In genomic region chr10:91587710-91588638, GRCh38 we compare ENCODE assay signal across 10 cellular contexts. TPM values are rescaled to one million over a fixed set of nuclear protein-coding genes. Genes with fewer than 3 reads are reported as not detected.
A peak's percentile ranks its signal among the peaks of the same experiment; 100 is the strongest.
DNase-seq lines count a peak whose midpoint lies in the region; ATAC-seq and TF ChIP-seq lines count a peak whose summit lies in the region.
"Had no signal": no experiment of that assay in that cellular context is flagged by ENCODE, and none has a peak within 500 bp of the region (broad histone marks: within the 10 kb centered on the region; RNA-seq: fewer than 3 reads in every experiment).

No MANE protein-coding gene starts in this region.

- no peak overlapping the region for H3K4me2 ChIP-seq in Karpas-422 (ENCODE audit: low read depth, low read length, poor library complexity, severe bottlenecking)

- H3K36me3 ChIP-seq in HEK293 (ENCODE audit: control insufficient read depth in 2 of 2, insufficient read depth in 1 of 2, low read length in 2 of 2) (no peaks in the 10 kb centered on the region), subcutaneous abdominal adipose tissue (ENCODE audit: control insufficient read depth in 5 of 5, insufficient read depth in 5 of 5, low read length in 5 of 5) (no peaks in the 10 kb centered on the region), Karpas-422 (ENCODE audit: insufficient read depth, low read length) (no peaks in the 10 kb centered on the region)

- intact Hi-C loops in left cardiac atrium (cut with DNase I) (no loop called here), CD14-positive monocyte (cut with micrococcal nuclease) (no loop called here)

- no peaks in the 10 kb centered on the region for H3K79me2 ChIP-seq in Karpas-422 (ENCODE audit: low read length)

- H3K27ac ChIP-seq in HEK293 (ENCODE audit: extremely low read depth, low read depth, low read length) (no peak overlapping the region), subcutaneous abdominal adipose tissue (ENCODE audit: low read depth, low read length) (peak overlapping the region; percentile 52), Karpas-422 (ENCODE audit: low read length) (no peak overlapping the region)

- no peak overlapping the region for H3K9ac ChIP-seq in subcutaneous abdominal adipose tissue (ENCODE audit: low read length in 5 of 5)
- no peak overlapping the region for H3K9ac ChIP-seq in Karpas-422 (ENCODE audit: low read length)

- H3K9me3 Mint-ChIP-seq in CD14-positive monocyte = peaks cover 0 to 6% (median 3%) of the 10 kb centered on the region in 7 donors
- H3K9me3 Mint-ChIP-seq: activated T-helper 17 cell treated with anti-CD3 and anti-CD28 coated beads, Interleukin-2, amount 50 U/mL, for 72 hours had no signal

- peak; percentile 66 for DNase-seq in astrocyte of the hippocampus (ENCODE audit: low read depth, low spot score)
- DNase-seq in left cardiac atrium = peak; percentile 29
- no peak for DNase-seq in GM10266 (ENCODE audit: extremely low spot score)
- no peak for DNase-seq in CD14-positive monocyte (ENCODE audit: low spot score)
- no peak for DNase-seq in NCI-H1092 (lab: John Stamatoyannopoulos, UW)
- DNase-seq in Karpas-422 = no peak

- no peaks in the 10 kb centered on the region for H3K27me3 ChIP-seq in subcutaneous abdominal adipose tissue (ENCODE audit: control insufficient read depth in 5 of 5, insufficient read depth in 4 of 5, low read length in 5 of 5)
- no peaks in the 10 kb centered on the region for H3K27me3 ChIP-seq in Karpas-422 (ENCODE audit: low read length)

- no peaks in the 10 kb centered on the region for H3K4me1 Mint-ChIP-seq in CD14-positive monocyte
- H3K4me1 Mint-ChIP-seq: activated T-helper 17 cell treated with anti-CD3 and anti-CD28 coated beads, Interleukin-2, amount 50 U/mL, for 72 hours had no signal

- H3K9me3 ChIP-seq in HEK293 (ENCODE audit: control insufficient read depth, insufficient read depth, low read depth, low read length) (no peaks in the 10 kb centered on the region), subcutaneous abdominal adipose tissue (ENCODE audit: control insufficient read depth in 5 of 5, low read length in 5 of 5) (no peaks in the 10 kb centered on the region), Karpas-422 (ENCODE audit: low read length) (no peaks in the 10 kb centered on the region)

- H3K4me1 ChIP-seq in HEK293 (ENCODE audit: control insufficient read depth, insufficient read depth, low read length) (peaks cover 32% of the 10 kb centered on the region), subcutaneous abdominal adipose tissue (ENCODE audit: control insufficient read depth in 5 of 5, insufficient read depth in 5 of 5, low read length in 5 of 5) (peaks cover 8 to 39% (median 33%) of the 10 kb centered on the region in 5 donors), Karpas-422 (ENCODE audit: low read length) (no peaks in the 10 kb centered on the region)

- H3K4me3 Mint-ChIP-seq in CD14-positive monocyte = no peak overlapping the region
- H3K4me3 Mint-ChIP-seq: activated T-helper 17 cell treated with anti-CD3 and anti-CD28 coated beads, Interleukin-2, amount 50 U/mL, for 72 hours; neural crest cell had no signal

- H3K27me3 Mint-ChIP-seq in CD14-positive monocyte (ENCODE audit: low read depth in 3 of 3) = peaks cover 0 to 12% (median 1%) of the 10 kb centered on the region in 3 donors

- H3K27ac Mint-ChIP-seq in CD14-positive monocyte = no peak overlapping the region
- H3K27ac Mint-ChIP-seq: activated T-helper 17 cell treated with anti-CD3 and anti-CD28 coated beads, Interleukin-2, amount 50 U/mL, for 72 hours had no signal

- H3K36me3 Mint-ChIP-seq in CD14-positive monocyte = no peaks in the 10 kb centered on the region

- POLR2A ChIA-PET in HEK293 (lab: Yijun Ruan, JAX) = no interaction called here

- no peak for TF ChIP-seq CTCF in HEK293 (tag by site-specific recombination; IDR thresholded peaks at IDR 0.05)
- no peak for TF ChIP-seq CTCF in GM10266 (IDR thresholded peaks at IDR 0.05; ENCODE audit: control insufficient read depth, insufficient read depth, low read depth, missing control alignments)
- TF ChIP-seq CTCF in CD14-positive monocyte (IDR thresholded peaks at IDR 0.05) = no peak

- no peaks in the 10 kb centered on the region for H4K20me1 ChIP-seq in Karpas-422 (ENCODE audit: insufficient read depth, low read depth, low read length)

- H3K9me2 ChIP-seq in Karpas-422 (replicated peaks; ENCODE audit: insufficient read depth, low read length) = no peaks in the 10 kb centered on the region

- H3K4me3 ChIP-seq in HEK293 (ENCODE audit: low read depth, low read length) (no peak overlapping the region), subcutaneous abdominal adipose tissue (ENCODE audit: low read depth in 1 of 5, low read length in 5 of 5) (no peak overlapping the region), Karpas-422 (ENCODE audit: low read length) (no peak overlapping the region)

- ATAC-seq in left cardiac atrium = peak in 1 of 2 donors; percentile 56
- ATAC-seq: activated T-helper 17 cell treated with anti-CD3 and anti-CD28 coated beads, Interleukin-2, amount 50 U/mL, for 72 hours had no signal

- CTCF ChIA-PET in HEK293 (lab: Yijun Ruan, JAX) = interaction anchor here (1.5 kb wide), 1 partner anchor 45 kb away, joined by 3 read pairs; the partner anchor contains the start of gene PPP1R3C

- no peak overlapping the region for H2AFZ ChIP-seq in Karpas-422 (ENCODE audit: low read length)

TF ChIP-seq in HEK293, 187 proteins besides CTCF, POLR2A, EP300 and RAD21 (continues in another document):
- TF ChIP-seq ZNF214 (tag by site-specific recombination; IDR thresholded peaks at IDR 0.05; ENCODE audit: borderline replicate concordance) (no peak), MZF1 (tag by site-specific recombination; IDR thresholded peaks at IDR 0.05; ENCODE audit: borderline replicate concordance) (no peak), ZNF2 (tag by site-specific recombination; IDR thresholded peaks at IDR 0.05) (no peak), ZNF521 (tag by site-specific recombination; IDR thresholded peaks at IDR 0.05) (no peak), ZNF426 (tag by site-specific recombination; IDR thresholded peaks at IDR 0.05) (no peak), BCL11A (tag by site-specific recombination; IDR thresholded peaks at IDR 0.05; ENCODE audit: low read depth) (no peak), ZNF184 (tag by site-specific recombination; IDR thresholded peaks at IDR 0.05) (0 out of 2 replicates have a peak, but pooled peaks have one; percentile 41), SCRT2 (tag by site-specific recombination; IDR thresholded peaks at IDR 0.05) (peak; percentile 93), ZNF292 (tag by site-specific recombination; IDR thresholded peaks at IDR 0.05; ENCODE audit: borderline replicate concordance, low read depth) (no peak), ZFHX2 (tag by site-specific recombination; conservative IDR thresholded peaks at IDR 0.05) (peak; percentile 75), ZNF660 (tag by site-specific recombination; IDR thresholded peaks at IDR 0.05) (peak; percentile 95), HIC1 (tag by site-specific recombination; IDR thresholded peaks at IDR 0.05) (no peak), ZNF248 (tag by site-specific recombination; IDR thresholded peaks at IDR 0.05) (no peak)
- TF ChIP-seq, protein P1, sequence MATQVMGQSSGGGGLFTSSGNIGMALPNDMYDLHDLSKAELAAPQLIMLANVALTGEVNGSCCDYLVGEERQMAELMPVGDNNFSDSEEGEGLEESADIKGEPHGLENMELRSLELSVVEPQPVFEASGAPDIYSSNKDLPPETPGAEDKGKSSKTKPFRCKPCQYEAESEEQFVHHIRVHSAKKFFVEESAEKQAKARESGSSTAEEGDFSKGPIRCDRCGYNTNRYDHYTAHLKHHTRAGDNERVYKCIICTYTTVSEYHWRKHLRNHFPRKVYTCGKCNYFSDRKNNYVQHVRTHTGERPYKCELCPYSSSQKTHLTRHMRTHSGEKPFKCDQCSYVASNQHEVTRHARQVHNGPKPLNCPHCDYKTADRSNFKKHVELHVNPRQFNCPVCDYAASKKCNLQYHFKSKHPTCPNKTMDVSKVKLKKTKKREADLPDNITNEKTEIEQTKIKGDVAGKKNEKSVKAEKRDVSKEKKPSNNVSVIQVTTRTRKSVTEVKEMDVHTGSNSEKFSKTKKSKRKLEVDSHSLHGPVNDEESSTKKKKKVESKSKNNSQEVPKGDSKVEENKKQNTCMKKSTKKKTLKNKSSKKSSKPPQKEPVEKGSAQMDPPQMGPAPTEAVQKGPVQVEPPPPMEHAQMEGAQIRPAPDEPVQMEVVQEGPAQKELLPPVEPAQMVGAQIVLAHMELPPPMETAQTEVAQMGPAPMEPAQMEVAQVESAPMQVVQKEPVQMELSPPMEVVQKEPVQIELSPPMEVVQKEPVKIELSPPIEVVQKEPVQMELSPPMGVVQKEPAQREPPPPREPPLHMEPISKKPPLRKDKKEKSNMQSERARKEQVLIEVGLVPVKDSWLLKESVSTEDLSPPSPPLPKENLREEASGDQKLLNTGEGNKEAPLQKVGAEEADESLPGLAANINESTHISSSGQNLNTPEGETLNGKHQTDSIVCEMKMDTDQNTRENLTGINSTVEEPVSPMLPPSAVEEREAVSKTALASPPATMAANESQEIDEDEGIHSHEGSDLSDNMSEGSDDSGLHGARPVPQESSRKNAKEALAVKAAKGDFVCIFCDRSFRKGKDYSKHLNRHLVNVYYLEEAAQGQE (tag by site-specific recombination; IDR thresholded peaks at IDR 0.05) = no peak

RNA-seq across cellular contexts. Expression of gene PPP1R3C, which starts 44.9 kb away (rescaled TPM):
- total RNA-seq in left cardiac atrium = 100 to 1,000 TPM; 173 to 184 TPM
- not detected for polyA plus RNA-seq in CD14-positive monocyte
- total RNA-seq in Karpas-422 (2014; rRNA removed; shearing (Covaris generic); ENCODE audit: low replicate concordance) = not detected in 2 replicates

Comparison
In these comparisons a context has a peak if more than half of its experiments do, and no peak if none do; other contexts are left out.
1. DNase-seq: peak in astrocyte of the hippocampus (single experiment) and left cardiac atrium (single experiment); none in GM10266 (single experiment), CD14-positive monocyte (single experiment), NCI-H1092 (single experiment) and Karpas-422 (single experiment).
2. RNA of gene PPP1R3C, which starts 44.9 kb away (total RNA-seq): 173 to 184 TPM in left cardiac atrium; not detected in Karpas-422; every median in the first group is over 100 times any median in the second.